ENCODE assay signal across 8 cellular contexts in genomic region chr2:30239308-30240161, GRCh38. TPM values are rescaled to one million over a fixed set of nuclear protein-coding genes. Genes with fewer than 3 reads are reported as not detected.
DNase-seq lines count a peak whose midpoint lies in the region; ATAC-seq, FAIRE-seq and TF ChIP-seq lines count a peak whose summit lies in the region.

No MANE protein-coding gene starts in this region.

- H3K4me2 ChIP-seq in IMR-90 (ENCODE audit: low read depth, low read length): peak overlapping the region; percentile 51

- no peak overlapping the region for H2BK120ac ChIP-seq in IMR-90 (ENCODE audit: low read depth, low read length)

- H3K9me3 ChIP-seq in IMR-90 (ENCODE audit: control insufficient read depth, insufficient read depth, low read length): no peaks in the 10 kb centered on the region

- H2BK15ac ChIP-seq in IMR-90 (ENCODE audit: low read depth, low read length): no peak overlapping the region

- DNase-seq in D721Med (ENCODE audit: insufficient read length, low spot score) (peak; percentile 43), IMR-90 (peak; percentile 67), left kidney (ENCODE audit: low read depth, low spot score) (peak; percentile 88), NK-92 (lab: John Stamatoyannopoulos, UW; ENCODE audit: unreplicated experiment) (no peak)
- DNase-seq in central memory CD4-positive, alpha-beta T cell: peak; percentile 76
- peak; percentile 57 to 60 for DNase-seq in stimulated activated CD4-positive, alpha-beta T cell treated with anti-CD3 and anti-CD28 coated beads, Interleukin-4, amount 100 ng/mL, for 4 hours

- H3K4me3 ChIP-seq in IMR-90 (ENCODE audit: insufficient read depth, low read depth, low read length): peak overlapping the region; percentile 1; the same call in 1 of the 2 replicates

- in situ Hi-C loops in IMR-90 (cut with MboI; ENCODE audit: low sequenced_read_pairs): no loop called here

- H2AK9ac ChIP-seq in IMR-90 (replicated peaks; ENCODE audit: low read depth, low read length, poor library complexity): peak overlapping the region; percentile 31

- peak overlapping the region; percentile 25; the same call in 1 of the 2 replicates for H3K18ac ChIP-seq in IMR-90 (ENCODE audit: low read depth, low read length)

- peak overlapping the region; percentile 42 for H3K4ac ChIP-seq in IMR-90 (ENCODE audit: low read depth, low read length)

- H4K20me1 ChIP-seq in IMR-90 (ENCODE audit: insufficient read depth, low read length): peaks cover 92% of the 10 kb centered on the region

- CTCF ChIA-PET in IMR-90 (lab: Yijun Ruan, JAX): interaction anchor here (0.6 to 2.5 kb wide), 14 partner anchors 10 to 472 kb away, joined by 3 to 9 read pairs (median 4); partner anchors contain the start of gene LCLAT1

- H4K5ac ChIP-seq in IMR-90 (ENCODE audit: low read depth, low read length): no peak overlapping the region; the same call in 1 of the 2 replicates

- peak overlapping the region; percentile 22 for H3K14ac ChIP-seq in IMR-90 (replicated peaks; ENCODE audit: low read depth, low read length)

- intact Hi-C loops in IMR-90 (cut with micrococcal nuclease): loop anchor here (2.0 to 10.0 kb wide), 3 partner anchors 53 to 465 kb away; no protein-coding TSS in a partner anchor

- TSS peak; percentile 0 for BruUV-seq in IMR-90 (replicated peaks; lab: Mats Ljungman, UMichigan)

- TF ChIP-seq CTCF in D721Med (IDR thresholded peaks at IDR 0.05; ENCODE audit: insufficient read depth, missing control alignments) (peak; percentile 90), IMR-90 (conservative IDR thresholded peaks at IDR 0.05; ENCODE audit: low read depth, low read length) (peak; percentile 81), VCaP (conservative IDR thresholded peaks at IDR 0.05) (peak; percentile 70)

- peak overlapping the region; percentile 25; the same call in 1 of the 2 replicates for H3K56ac ChIP-seq in IMR-90 (ENCODE audit: extremely low read depth, insufficient read depth, low read length)

- POLR2A ChIA-PET in IMR-90 (lab: Charles Lee; ENCODE audit: unreplicated experiment): interaction anchor here (0.9 to 1.5 kb wide), 2 partner anchors 75 to 1079 kb away, joined by 3 to 5 read pairs; no protein-coding TSS in a partner anchor

- no peaks in the 10 kb centered on the region for H3K27me3 ChIP-seq in IMR-90 (ENCODE audit: control insufficient read depth, insufficient read depth, low read length)

- FAIRE-seq in D721Med (lab: Jason Lieb, UNC): no peak

- no peak for TF ChIP-seq POLR2A in IMR-90 (IDR thresholded peaks at IDR 0.05; ENCODE audit: low read depth, low read length)

- TF ChIP-seq RAD21 in IMR-90 (IDR thresholded peaks at IDR 0.05; ENCODE audit: low read length): peak; percentile 70

- 40% methylated on average over 7 of the region's 15 CpGs; no CpG with 5 or more reads in 1 of the 2 experiments for WGBS in IMR-90 (ENCODE audit: extremely low coverage in 2 of 2, insufficient read length in 1 of 2), 2 experiments

- peaks cover 51% of the 10 kb centered on the region for H3K4me1 ChIP-seq in IMR-90 (ENCODE audit: control insufficient read depth, insufficient read depth, low read length)

- H3K27ac ChIP-seq in IMR-90 (ENCODE audit: insufficient read depth, low read length): peak overlapping the region; percentile 63; the same call in 1 of the 2 replicates
- no peak overlapping the region for H3K27ac ChIP-seq in VCaP

- H2AFZ ChIP-seq in IMR-90 (replicated peaks; ENCODE audit: low read length, poor library complexity): peak overlapping the region; percentile 38

- peak overlapping the region in 1 of 2 experiments; percentile 36; a peak in 2 of 4 replicates for H4K8ac ChIP-seq in IMR-90 (ENCODE audit: low read depth in 2 of 2, low read length in 2 of 2)

- H4K91ac ChIP-seq in IMR-90 (ENCODE audit: insufficient read depth, low read depth, low read length): no peak overlapping the region

- ATAC-seq in IMR-90 (ENCODE audit: low read depth) (peak; percentile 50), HG03045 (IDR thresholded peaks at IDR 0.05; ENCODE audit: unreplicated experiment) (no peak)

- peak overlapping the region; percentile 37; the same call in 1 of the 2 replicates for H2AK5ac ChIP-seq in IMR-90 (ENCODE audit: low read depth, low read length)

- H2BK20ac ChIP-seq in IMR-90 (ENCODE audit: low read depth, low read length): 0 out of 2 replicates have a peak overlapping the region, but pooled peaks have one; percentile 14

- H3K9me1 ChIP-seq in IMR-90 (ENCODE audit: insufficient read depth, low read length): peaks cover 56% of the 10 kb centered on the region

- peaks cover 4 to 85% of the 10 kb centered on the region in 2 experiments; a peak in 2 of 4 replicates for H3K79me1 ChIP-seq in IMR-90 (ENCODE audit: low read depth in 1 of 2, low read length in 2 of 2)

- peak overlapping the region; percentile 20 for H3K9ac ChIP-seq in IMR-90 (ENCODE audit: low read depth, low read length)

- 0 out of 2 replicates have a peak overlapping the region, but pooled peaks have one; percentile 39 for H3K23ac ChIP-seq in IMR-90 (ENCODE audit: low read depth, low read length)

- H3K36me3 ChIP-seq in IMR-90 (ENCODE audit: control insufficient read depth, insufficient read depth, low read length): peaks cover 83% of the 10 kb centered on the region

- dilution Hi-C loops in IMR-90 (cut with HindIII; ENCODE audit: low sequenced_read_pairs, unreplicated experiment): no loop called here

- H2BK5ac ChIP-seq in IMR-90 (ENCODE audit: low read depth, low read length, poor library complexity, severe bottlenecking): peak overlapping the region; percentile 82

TF ChIP-seq in IMR-90, 13 proteins besides CTCF, POLR2A, EP300 and RAD21:
- TF ChIP-seq MXI1 (IDR thresholded peaks at IDR 0.05; ENCODE audit: borderline replicate concordance, low read depth, low read length) (no peak), CHD1 (IDR thresholded peaks at IDR 0.05; ENCODE audit: low read depth, low read length) (no peak), FOS (IDR thresholded peaks at IDR 0.05; ENCODE audit: low read depth, low read length) (no peak), MAZ (IDR thresholded peaks at IDR 0.05; ENCODE audit: borderline replicate concordance, low read depth, low read length) (no peak), NFE2L2 (IDR thresholded peaks at IDR 0.05; ENCODE audit: low read depth, low read length) (no peak), RCOR1 (IDR thresholded peaks at IDR 0.05; ENCODE audit: insufficient replicate concordance, low read length) (no peak), CEBPB (IDR thresholded peaks at IDR 0.05; ENCODE audit: low read depth, low read length) (peak; percentile 71; the same call in 1 of the 2 replicates), MAFK (IDR thresholded peaks at IDR 0.05; ENCODE audit: low read depth, low read length) (no peak), ELK1 (IDR thresholded peaks at IDR 0.05; ENCODE audit: borderline replicate concordance, low read depth, low read length) (no peak), SMC3 (IDR thresholded peaks at IDR 0.05; ENCODE audit: low read depth, low read length) (peak; percentile 53), BHLHE40 (IDR thresholded peaks at IDR 0.05; ENCODE audit: low read depth, low read length) (no peak), RFX5 (IDR thresholded peaks at IDR 0.05; ENCODE audit: low read depth, low read length) (no peak)
TF ChIP-seq in IMR-90: peak in this region for 2.

RNA-seq across cellular contexts. Expression of gene LBH, which starts 8.2 kb away (rescaled TPM):
- total RNA-seq in IMR-90 (2012; rRNA removed): 155 and 158 TPM in 2 replicates
- 163 and 202 TPM in 2 replicates for polyA plus RNA-seq in IMR-90 (2012; rRNA removed)
- 108 and 247 TPM in 2 replicates for polyA plus RNA-seq in IMR-90 (2012; cell fraction: cytosol; rRNA removed)
- polyA plus RNA-seq in IMR-90 (2012; cell fraction: nucleus; rRNA removed; ENCODE audit: low replicate concordance): 92.9 and 150 TPM in 2 replicates
